In genomic region chr3:183626877-183627594, GRCh38 we compare ENCODE assay signal across 31 cellular contexts. TPM values are rescaled to one million over a fixed set of nuclear protein-coding genes. Genes with fewer than 3 reads are reported as not detected.
DNase-seq lines count a peak whose midpoint lies in the region; ATAC-seq, FAIRE-seq and TF ChIP-seq lines count a peak whose summit lies in the region.
"Had no signal": no experiment of that assay in that cellular context is flagged by ENCODE, and none has a peak within 500 bp of the region (broad histone marks: within the 10 kb centered on the region; RNA-seq: fewer than 3 reads in every experiment).

No MANE protein-coding gene starts in this region.

- H3K36me3 ChIP-seq in K562 (ENCODE audit: control insufficient read depth, insufficient read depth, low read length) (no peaks in the 10 kb centered on the region), right atrium auricular region (no peaks in the 10 kb centered on the region), thyroid gland (no peaks in the 10 kb centered on the region)
- H3K36me3 ChIP-seq: BLaER1, pancreas had no signal

- no peak overlapping the region for H3K4me2 ChIP-seq in K562 (ENCODE audit: insufficient read depth, low read length)
- H3K4me2 ChIP-seq: BLaER1 had no signal

- H3K27ac ChIP-seq in K562 (ENCODE audit: extremely low read depth, low read depth, low read length) = no peak overlapping the region
- peak overlapping the region; percentile 58 to 86 for H3K27ac ChIP-seq in right atrium auricular region
- peak overlapping the region; percentile 41 to 81 (median 74) for H3K27ac ChIP-seq in thyroid gland
- H3K27ac ChIP-seq: BLaER1, foreskin keratinocyte, pancreas had no signal

- no peak for TF ChIP-seq EP300 in K562 (IDR thresholded peaks at IDR 0.05; ENCODE audit: low read length)

- TF ChIP-seq POLR2A in K562 (conservative IDR thresholded peaks at IDR 0.05) (no peak), thyroid gland (IDR thresholded peaks at IDR 0.05) (no peak)

- in situ Hi-C loops in K562 (cut with MboI) = no loop called here

- intact Hi-C loops in K562 (cut with micrococcal nuclease) = no loop called here
- intact Hi-C loops in thyroid gland (cut with DNase I) = no loop called here
- intact Hi-C loops in activated CD4-positive, alpha-beta memory T cell treated with anti-CD3 and anti-CD28 coated beads for 36 hours (cut with micrococcal nuclease) = no loop called here

- H3K9me3 Mint-ChIP-seq in mesothelial cell of epicardium = no peaks in the 10 kb centered on the region
- no peaks in the 10 kb centered on the region for H3K9me3 Mint-ChIP-seq in activated CD4-positive, alpha-beta memory T cell treated with anti-CD3 and anti-CD28 coated beads for 36 hours
- H3K9me3 Mint-ChIP-seq: activated naive CD4-positive, alpha-beta T cell treated with anti-CD3 and anti-CD28 coated beads, Interleukin-2, amount 50 U/mL, for 24 hours; activated T-cell treated with anti-CD3 and anti-CD28 coated beads, Interleukin-2, amount 50 U/mL, for 72 hours; HFFc6; nephron had no signal

- ATAC-seq in K562 (no peak), GM21390 (IDR thresholded peaks at IDR 0.05; ENCODE audit: unreplicated experiment) (no peak)
- ATAC-seq: activated T-cell treated with anti-CD3 and anti-CD28 coated beads, Interleukin-2, amount 50 U/mL, for 72 hours; foreskin keratinocyte; GM12878; PC-3 had no signal

- H3K4me3 Mint-ChIP-seq in mesothelial cell of epicardium = no peak overlapping the region
- no peak overlapping the region for H3K4me3 Mint-ChIP-seq in activated CD4-positive, alpha-beta memory T cell treated with anti-CD3 and anti-CD28 coated beads for 36 hours
- H3K4me3 Mint-ChIP-seq: activated naive CD4-positive, alpha-beta T cell treated with anti-CD3 and anti-CD28 coated beads, Interleukin-2, amount 50 U/mL, for 24 hours; activated T-cell treated with anti-CD3 and anti-CD28 coated beads, Interleukin-2, amount 50 U/mL, for 72 hours; HFFc6; nephron had no signal

- no peak for FAIRE-seq in K562 (lab: Jason Lieb, UNC)
- FAIRE-seq: GM12878, pancreas, small intestine had no signal

- no peak for TF ChIP-seq RAD21 in K562 (CRISPR knock-in tag; conservative IDR thresholded peaks at IDR 0.05 in 1 of 2, IDR thresholded peaks at IDR 0.05 in 1 of 2)

- TF ChIP-seq CTCF in K562 (IDR thresholded peaks at IDR 0.05 in 2 of 3, conservative IDR thresholded peaks at IDR 0.05 in 1 of 3; ENCODE audit: insufficient read depth in 2 of 3, low read depth in 1 of 3, low read length in 3 of 3) = no peak
- no peak for TF ChIP-seq CTCF in right atrium auricular region (IDR thresholded peaks at IDR 0.05)
- no peak for TF ChIP-seq CTCF in mesothelial cell of epicardium (IDR thresholded peaks at IDR 0.05; ENCODE audit: unreplicated experiment)
- TF ChIP-seq CTCF in thyroid gland (IDR thresholded peaks at IDR 0.05) = no peak

- no TSS peak for BruUV-seq in K562 (replicated peaks; lab: Mats Ljungman, UMichigan)

- WGBS in K562 (ENCODE audit: insufficient coverage, low coverage, missing lambda C conversion rate) = 47% methylated on average over 8 of the region's 8 CpGs
- 26 to 39% methylated on average over 8 of the region's 8 CpGs for WGBS in thyroid gland, 2 donors

- peak overlapping the region; percentile 30 for H3K27ac Mint-ChIP-seq in mesothelial cell of epicardium
- H3K27ac Mint-ChIP-seq in activated CD4-positive, alpha-beta memory T cell treated with anti-CD3 and anti-CD28 coated beads for 36 hours = no peak overlapping the region
- H3K27ac Mint-ChIP-seq: activated naive CD4-positive, alpha-beta T cell treated with anti-CD3 and anti-CD28 coated beads, Interleukin-2, amount 50 U/mL, for 24 hours; activated T-cell treated with anti-CD3 and anti-CD28 coated beads, Interleukin-2, amount 50 U/mL, for 72 hours; HFFc6; nephron had no signal

- H3K4me3 ChIP-seq in K562 (no peak overlapping the region), right atrium auricular region (no peak overlapping the region), thyroid gland (replicated peaks in 1 of 3) (no peak overlapping the region)
- H3K4me3 ChIP-seq: BLaER1, GM12878, pancreas had no signal

- no peaks in the 10 kb centered on the region for H3K27me3 Mint-ChIP-seq in mesothelial cell of epicardium (ENCODE audit: low read depth)
- no peaks in the 10 kb centered on the region for H3K27me3 Mint-ChIP-seq in activated CD4-positive, alpha-beta memory T cell treated with anti-CD3 and anti-CD28 coated beads for 36 hours
- H3K27me3 Mint-ChIP-seq: activated naive CD4-positive, alpha-beta T cell treated with anti-CD3 and anti-CD28 coated beads, Interleukin-2, amount 50 U/mL, for 24 hours had no signal

- CTCF ChIA-PET in K562 (lab: Yijun Ruan, JAX; ENCODE audit: low intra/inter-chr PET ratio) = no interaction called here
- CTCF ChIA-PET in activated CD4-positive, alpha-beta memory T cell treated with anti-CD3 and anti-CD28 coated beads for 36 hours (lab: Charles Lee) = interaction anchor here (0.6 to 1.5 kb wide), 2 partner anchors 10 to 92 kb away, joined by 3 to 4 read pairs; no protein-coding TSS in a partner anchor

- no peak overlapping the region for H2AFZ ChIP-seq in K562 (ENCODE audit: low read depth, low read length)

- H4K20me1 ChIP-seq in K562 (replicated peaks; ENCODE audit: control insufficient read depth, insufficient read depth, low read length) = no peaks in the 10 kb centered on the region
- H4K20me1 ChIP-seq: BLaER1 had no signal

- H3K4me1 Mint-ChIP-seq in mesothelial cell of epicardium = peaks cover 3% of the 10 kb centered on the region
- no peaks in the 10 kb centered on the region for H3K4me1 Mint-ChIP-seq in activated CD4-positive, alpha-beta memory T cell treated with anti-CD3 and anti-CD28 coated beads for 36 hours (ENCODE audit: low read depth)
- H3K4me1 Mint-ChIP-seq: activated naive CD4-positive, alpha-beta T cell treated with anti-CD3 and anti-CD28 coated beads, Interleukin-2, amount 50 U/mL, for 24 hours; nephron had no signal

- no peaks in the 10 kb centered on the region for H3K79me2 ChIP-seq in K562 (ENCODE audit: control insufficient read depth, insufficient read depth, low read length)

- no peaks in the 10 kb centered on the region for H3K36me3 Mint-ChIP-seq in mesothelial cell of epicardium
- no peaks in the 10 kb centered on the region for H3K36me3 Mint-ChIP-seq in activated CD4-positive, alpha-beta memory T cell treated with anti-CD3 and anti-CD28 coated beads for 36 hours
- H3K36me3 Mint-ChIP-seq: activated naive CD4-positive, alpha-beta T cell treated with anti-CD3 and anti-CD28 coated beads, Interleukin-2, amount 50 U/mL, for 24 hours had no signal

- H3K9me1 ChIP-seq in K562 (ENCODE audit: control insufficient read depth, insufficient read depth, low read length) = no peaks in the 10 kb centered on the region

- peaks cover 0 to 10% of the 10 kb centered on the region in 2 experiments; a peak in 3 of 5 replicates for H3K4me1 ChIP-seq in K562 (replicated peaks in 1 of 2; ENCODE audit: control insufficient read depth in 2 of 2, insufficient read depth in 2 of 2, low read length in 2 of 2)
- peaks cover 0 to 52% of the 10 kb centered on the region in 2 donors for H3K4me1 ChIP-seq in right atrium auricular region
- H3K4me1 ChIP-seq in thyroid gland = peaks cover 8 to 33% of the 10 kb centered on the region in 2 donors
- H3K4me1 ChIP-seq: BLaER1, Caco-2, foreskin keratinocyte, pancreas had no signal

- no peaks in the 10 kb centered on the region for H3K9me3 ChIP-seq in K562 (replicated peaks; ENCODE audit: control insufficient read depth, insufficient read depth, low read depth, low read length)
- no peaks in the 10 kb centered on the region for H3K9me3 ChIP-seq in right atrium auricular region
- no peaks in the 10 kb centered on the region for H3K9me3 ChIP-seq in thyroid gland
- H3K9me3 ChIP-seq: BLaER1, Caco-2, pancreas had no signal

- H3K27me3 ChIP-seq in K562 (ENCODE audit: control insufficient read depth in 2 of 2, insufficient read depth in 2 of 2, low read length in 2 of 2) (no peaks in the 10 kb centered on the region), right atrium auricular region (no peaks in the 10 kb centered on the region), thyroid gland (no peaks in the 10 kb centered on the region)
- H3K27me3 ChIP-seq: BLaER1, pancreas had no signal

- no peak for DNase-seq in K562 (ENCODE audit: extremely low read depth in 1 of 4, low spot score in 3 of 4)
- peak; percentile 80 for DNase-seq in right atrium auricular region (ENCODE audit: low spot score)
- no peak for DNase-seq in mesothelial cell of epicardium (ENCODE audit: low spot score in 2 of 2, unreplicated experiment in 2 of 2)
- DNase-seq in thyroid gland = peak; percentile 79 to 88
- no peak for DNase-seq in SK-N-DZ (ENCODE audit: low spot score)
- no peak for DNase-seq in activated CD4-positive, alpha-beta memory T cell treated with anti-CD3 and anti-CD28 coated beads for 36 hours
- no peak for DNase-seq in globus pallidus (ENCODE audit: low spot score)
- DNase-seq: ACHN; activated T-cell treated with anti-CD3 and anti-CD28 coated beads, Interleukin-2, amount 50 U/mL, for 72 hours; cerebellar nuclear complex; DND-41; effector memory CD4-positive, alpha-beta T cell; foreskin keratinocyte; HFFc6; midbrain; NCI-H1092 treated with DMSO at 0.1 percent for 48 hours; NCI-H2029 treated with DMSO at 0.1 percent for 48 hours; NCI-H446 treated with DMSO at 0.1 percent for 48 hours; pancreas; PC-3; SHP77 treated with DMSO at 0.1 percent for 48 hours; small intestine; stimulated activated CD4-positive, alpha-beta T cell treated with anti-CD3 and anti-CD28 coated beads, Interleukin-4, amount 100 ng/mL, for 1 hour; stimulated activated naive CD4-positive, alpha-beta T cell; T-helper 1 cell had no signal

- no peak overlapping the region for H3K9ac ChIP-seq in K562 (ENCODE audit: insufficient read depth in 1 of 2, low read depth in 2 of 2, low read length in 2 of 2)
- H3K9ac ChIP-seq: BLaER1 had no signal

- POLR2A ChIA-PET in K562 (lab: Yijun Ruan, JAX) = interaction anchor here (1.3 kb wide), 1 partner anchor 10 kb away, joined by 3 read pairs; no protein-coding TSS in a partner anchor
- POLR2A ChIA-PET in activated CD4-positive, alpha-beta memory T cell treated with anti-CD3 and anti-CD28 coated beads for 36 hours (lab: Charles Lee) = no interaction called here

RNA-seq across cellular contexts. Expression of gene KLHL24, which starts 8.4 kb away (rescaled TPM):
- total RNA-seq in K562 (2011; cell fraction: chromatin; rRNA removed; ENCODE audit: low replicate concordance) = 24.6 and 59.1 TPM in 2 replicates
- total RNA-seq in K562 (2011; cell fraction: nucleolus; rRNA removed) = 10.0 and 17.0 TPM in 2 replicates
- 23.2 and 26.3 TPM in 2 replicates for total RNA-seq in K562 (2011; cell fraction: nucleoplasm; rRNA removed)
- total RNA-seq in K562 (2014; rRNA removed) (9.5 and 14.2 TPM in 2 replicates), K562 (2014; rRNA removed; fragmentation: Illumina TruSeq; extraction: Trizol) (14.7 and 18.8 TPM in 2 replicates), K562 (2015; rRNA removed; fragmentation: Illumina TruSeq; extraction: Trizol) (7.4 and 8.7 TPM in 2 replicates), K562 (2021) (14.5 and 21.2 TPM in 2 replicates), right atrium auricular region (100 to 1,000 TPM; 135 to 210 TPM), mesothelial cell of epicardium (112 to 114 TPM (median 114 TPM) in 3 replicates), thyroid gland (100 to 1,000 TPM; 163 to 320 (median 214) TPM)
- polyA plus RNA-seq in K562 (2011; rRNA removed) (15.8 and 18.3 TPM in 2 replicates), K562 (2014; fragmentation: Illumina TruSeq; extraction: Trizol) (9.1 and 13.7 TPM in 2 replicates), K562 (2014; fragmentation: Nextera tagmentation; extraction: Ambion mirVana) (1 to 10 TPM; 3.3 to 6.6 TPM), K562 (2014; rRNA removed) (13.8 and 17.1 TPM in 2 replicates)
- polyA plus RNA-seq in K562 (2011; cell fraction: cytosol; rRNA removed) = 10.0 and 19.4 TPM in 2 replicates
- polyA plus RNA-seq in K562 (2011; cell fraction: nucleus; rRNA removed) = 5.9 and 12.3 TPM in 2 replicates
- polyA plus RNA-seq in K562 (2012) = 8.5 and 10.7 TPM in 2 replicates
- 76.5 and 94.0 TPM in 2 replicates for polyA minus RNA-seq in K562 (2011; rRNA and poly(A)+ RNA removed)
- 18.3 and 29.7 TPM in 2 replicates for polyA minus RNA-seq in K562 (2011; cell fraction: cytosol; rRNA and poly(A)+ RNA removed)
- polyA minus RNA-seq in K562 (2011; cell fraction: nucleus; rRNA and poly(A)+ RNA removed) = 10.1 and 21.4 TPM in 2 replicates
- polyA plus RNA-seq in SK-N-DZ (2014; cell fraction: cytosol; rRNA removed) = 62.7 and 96.6 TPM in 2 replicates
- 33.1 and 48.8 TPM in 2 replicates for polyA plus RNA-seq in SK-N-DZ (2014; cell fraction: nucleus; rRNA removed)
- 10 to 100 TPM; 15.6 to 19.5 TPM for total RNA-seq in activated CD4-positive, alpha-beta memory T cell treated with anti-CD3 and anti-CD28 coated beads for 36 hours

Comparison
In these comparisons a context has a peak if more than half of its experiments do, and no peak if none do; other contexts are left out.
1. DNase-seq: peak in right atrium auricular region (single experiment) and thyroid gland (2 of 2); none in K562 (0 of 4), mesothelial cell of epicardium (0 of 2), SK-N-DZ (single experiment), activated CD4-positive, alpha-beta memory T cell treated with anti-CD3 and anti-CD28 coated beads for 36 hours (single experiment) and globus pallidus (single experiment).